Comparison of ENCODE assay signal across 8 cellular contexts in the genomic region with DNA sequence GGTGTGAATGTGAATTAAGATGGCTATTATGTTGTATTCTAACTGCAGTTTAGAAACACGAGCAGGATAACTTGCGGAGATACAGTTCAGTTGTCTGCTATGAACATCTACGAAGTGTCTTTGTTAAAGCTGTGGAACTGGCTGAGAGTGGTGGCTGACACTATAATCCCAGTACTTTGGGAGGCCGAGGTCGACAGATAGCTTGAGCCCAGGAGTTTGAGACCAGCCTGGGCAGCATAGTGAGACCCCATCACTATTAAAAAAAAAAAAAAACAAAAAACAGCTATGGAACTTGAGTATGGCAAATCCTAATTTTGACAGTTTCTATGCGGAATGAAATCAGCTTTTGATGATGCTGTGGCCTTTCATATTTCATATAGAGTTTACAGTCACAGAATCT. TPM values are rescaled to one million over a fixed set of nuclear protein-coding genes. Genes with fewer than 3 reads are reported as not detected.
DNase-seq lines count a peak whose midpoint lies in the region; ATAC-seq and TF ChIP-seq lines count a peak whose summit lies in the region.

No MANE protein-coding gene starts in this region.

- BruUV-seq in Calu3 (replicated peaks; lab: Mats Ljungman, UMichigan) = no TSS peak

- H3K9me3 ChIP-seq in OCI-LY3 (ENCODE audit: insufficient read depth, low read length) (no peaks in the 10 kb centered on the region), osteoblast (ENCODE audit: low read depth, low read length) (no peaks in the 10 kb centered on the region)
- H3K9me3 ChIP-seq in effector memory CD4-positive, alpha-beta T cell (ENCODE audit: control insufficient read depth, low read length) = no peaks in the 10 kb centered on the region

- no peaks in the 10 kb centered on the region for H3K9me3 Mint-ChIP-seq in Calu3 (ENCODE audit: low read depth, unreplicated experiment)

- H3K27ac ChIP-seq in OCI-LY3 (ENCODE audit: low read length) (no peak overlapping the region), osteoblast (ENCODE audit: low read depth, low read length) (peak overlapping the region; percentile 92)
- no peak overlapping the region for H3K27ac ChIP-seq in effector memory CD4-positive, alpha-beta T cell (ENCODE audit: insufficient read depth, low read length, poor library complexity, severe bottlenecking)

- H3K9ac ChIP-seq in OCI-LY3 (ENCODE audit: low read length) = no peak overlapping the region

- H3K4me3 Mint-ChIP-seq in Calu3 (ENCODE audit: low read depth, unreplicated experiment) = peak overlapping the region; percentile 94

- H3K4me1 ChIP-seq in OCI-LY3 (ENCODE audit: low read length) = peaks cover 20% of the 10 kb centered on the region
- H3K4me1 ChIP-seq in effector memory CD4-positive, alpha-beta T cell (ENCODE audit: control insufficient read depth, insufficient read depth, low read length, poor library complexity, severe bottlenecking) = peaks cover 13% of the 10 kb centered on the region
- peaks cover 14% of the 10 kb centered on the region for H3K4me1 ChIP-seq in osteoblast (ENCODE audit: insufficient read depth, low read length)

- H3K4me3 ChIP-seq in OCI-LY3 (ENCODE audit: low read length) (peak overlapping the region; percentile 81), osteoblast (ENCODE audit: insufficient read depth, low read length) (peak overlapping the region; percentile 99)
- peak overlapping the region; percentile 82 for H3K4me3 ChIP-seq in effector memory CD4-positive, alpha-beta T cell (ENCODE audit: insufficient read depth, low read depth, low read length, poor library complexity, severe bottlenecking)

- H3K79me2 ChIP-seq in OCI-LY3 (ENCODE audit: low read length) = peaks cover 48% of the 10 kb centered on the region
- peaks cover 83% of the 10 kb centered on the region for H3K79me2 ChIP-seq in osteoblast (ENCODE audit: insufficient read depth, low read length)

- H3K4me2 ChIP-seq in OCI-LY3 (ENCODE audit: low read length) = peak overlapping the region; percentile 90
- H3K4me2 ChIP-seq in osteoblast (ENCODE audit: insufficient read depth, low read length) = peak overlapping the region; percentile 93

- no peaks in the 10 kb centered on the region for H3K27me3 ChIP-seq in OCI-LY3 (ENCODE audit: low read depth, low read length)
- no peaks in the 10 kb centered on the region for H3K27me3 ChIP-seq in effector memory CD4-positive, alpha-beta T cell (replicated peaks; ENCODE audit: control insufficient read depth, insufficient read depth, low read length, poor library complexity, severe bottlenecking)
- H3K27me3 ChIP-seq in osteoblast (ENCODE audit: insufficient read depth, low read length) = no peaks in the 10 kb centered on the region

- peaks cover 10% of the 10 kb centered on the region; the same call in 1 of the 2 replicates for H4K20me1 ChIP-seq in OCI-LY3 (ENCODE audit: insufficient read depth, low read length)
- peaks cover 31% of the 10 kb centered on the region for H4K20me1 ChIP-seq in osteoblast (ENCODE audit: insufficient read depth, low read length)

- H2AFZ ChIP-seq in OCI-LY3 (ENCODE audit: low read depth, low read length) = no peak overlapping the region
- no peak overlapping the region for H2AFZ ChIP-seq in osteoblast (ENCODE audit: low read length)

- intact Hi-C loops in Calu3 (cut with micrococcal nuclease; ENCODE audit: unreplicated experiment) = loop anchor here (5.0 kb wide), 1 partner anchor 128 kb away; no protein-coding TSS in a partner anchor

- no peak overlapping the region for H3K27ac Mint-ChIP-seq in Calu3 (ENCODE audit: unreplicated experiment)

- CTCF ChIA-PET in Calu3 (lab: Charles Lee) = no interaction called here

- no peak for DNase-seq in Calu3
- DNase-seq in effector memory CD4-positive, alpha-beta T cell = no peak
- DNase-seq in osteoblast (ENCODE audit: insufficient read length, low spot score, missing footprints) = no peak
- no peak for DNase-seq in NOMO-1 treated with dmso at 0.1 percent for 144 hours (lab: John Stamatoyannopoulos, UW; ENCODE audit: unreplicated experiment)
- DNase-seq in kidney tubule cell (ENCODE audit: low spot score) = no peak
- no peak for DNase-seq in activated CD4-positive, CD25-positive, alpha-beta regulatory T cell (lab: John Stamatoyannopoulos, UW)

- no peak for ATAC-seq in HG03108 (IDR thresholded peaks at IDR 0.05; ENCODE audit: unreplicated experiment)

- peaks cover 35% of the 10 kb centered on the region for H3K36me3 Mint-ChIP-seq in Calu3 (ENCODE audit: insufficient read depth, unreplicated experiment)

- no peaks in the 10 kb centered on the region for H3K27me3 Mint-ChIP-seq in Calu3 (ENCODE audit: unreplicated experiment)

- TF ChIP-seq CTCF in Calu3 (IDR thresholded peaks at IDR 0.05; ENCODE audit: unreplicated experiment) (no peak), OCI-LY3 (IDR thresholded peaks at IDR 0.05; ENCODE audit: low read depth, low read length) (no peak), osteoblast (IDR thresholded peaks at IDR 0.05; ENCODE audit: extremely low read depth, low read depth, low read length) (no peak)

- H3K36me3 ChIP-seq in OCI-LY3 (replicated peaks; ENCODE audit: low read depth, low read length) (peaks cover 32% of the 10 kb centered on the region), osteoblast (ENCODE audit: insufficient read depth, low read length) (peaks cover 39% of the 10 kb centered on the region)
- peaks cover 28% of the 10 kb centered on the region for H3K36me3 ChIP-seq in effector memory CD4-positive, alpha-beta T cell (ENCODE audit: control insufficient read depth, insufficient read depth, low read length)

- H3K4me1 Mint-ChIP-seq in Calu3 (ENCODE audit: low read depth, unreplicated experiment) = peaks cover 14% of the 10 kb centered on the region

RNA-seq across cellular contexts. Expression of gene EAF1, which starts 1.7 kb away (rescaled TPM):
- total RNA-seq in Calu3 (2022) (23.9 and 24.3 TPM in 2 replicates), osteoblast (22.7 and 29.0 TPM in 2 replicates)

RNA-seq across cellular contexts. Expression of gene METTL6, which starts 1.7 kb away (rescaled TPM):
- 22.5 and 23.0 TPM in 2 replicates for total RNA-seq in Calu3 (2022)
- 33.0 and 36.6 TPM in 2 replicates for total RNA-seq in osteoblast
